In genomic region chr1:56816264-56816663, GRCh38 we compare ENCODE assay signal across 1 cellular context.
TF ChIP-seq lines count a peak whose summit lies in the region.

No MANE protein-coding gene starts in this region.

TF ChIP-seq in GM12878, 131 proteins besides CTCF, POLR2A, EP300 and RAD21:
- no peak for TF ChIP-seq STAT3 (IDR thresholded peaks at IDR 0.05; ENCODE audit: low read depth, low read length)
- TF ChIP-seq NR2C1 (IDR thresholded peaks at IDR 0.05), result no peak
- TF ChIP-seq MTA2 (IDR thresholded peaks at IDR 0.05; ENCODE audit: low read depth), result no peak
- TF ChIP-seq LARP7 (IDR thresholded peaks at IDR 0.05), result no peak
- TF ChIP-seq PAX8 (IDR thresholded peaks at IDR 0.05), result no peak
- TF ChIP-seq HCFC1 (IDR thresholded peaks at IDR 0.05; ENCODE audit: low read length), result no peak
- no peak for TF ChIP-seq SMAD5 (IDR thresholded peaks at IDR 0.05; ENCODE audit: low read depth)
- TF ChIP-seq SKIL (IDR thresholded peaks at IDR 0.05; ENCODE audit: low read depth, poor library complexity, severe bottlenecking), result no peak
- TF ChIP-seq DPF2 (IDR thresholded peaks at IDR 0.05), result no peak
- TF ChIP-seq SUZ12 (IDR thresholded peaks at IDR 0.05; ENCODE audit: unreplicated experiment), result no peak
- TF ChIP-seq ZNF24 (IDR thresholded peaks at IDR 0.05), result no peak
- no peak for TF ChIP-seq ESRRA (IDR thresholded peaks at IDR 0.05; ENCODE audit: low read length)
- TF ChIP-seq PML (IDR thresholded peaks at IDR 0.05; ENCODE audit: low read length), result no peak
- TF ChIP-seq TAF1 (IDR thresholded peaks at IDR 0.05; ENCODE audit: borderline replicate concordance, low read depth, low read length), result no peak
TF ChIP-seq in GM12878: peak in this region for 0.
